Comparison of ENCODE assay signal across 8 cellular contexts in genomic region chr19:48738557-48739399, GRCh38. TPM values are rescaled to one million over a fixed set of nuclear protein-coding genes. Genes with fewer than 3 reads are reported as not detected.
DNase-seq lines count a peak whose midpoint lies in the region; ATAC-seq, FAIRE-seq and TF ChIP-seq lines count a peak whose summit lies in the region.

No MANE protein-coding gene starts in this region.

- peak overlapping the region; percentile 70 to 79 (median 75) for H3K4me3 Mint-ChIP-seq in immature natural killer cell

- H3K4me1 Mint-ChIP-seq in immature natural killer cell: peaks cover 13 to 15% of the 10 kb centered on the region in 2 donors

- no peak for FAIRE-seq in bronchial epithelial cell (lab: Jason Lieb, UNC)
- no peak for FAIRE-seq in small intestine (lab: Jason Lieb, UNC)

- peak; percentile 71 for ATAC-seq in HG02981 (IDR thresholded peaks at IDR 0.05; ENCODE audit: unreplicated experiment)
- no peak for ATAC-seq in HG02870 (IDR thresholded peaks at IDR 0.05; ENCODE audit: unreplicated experiment)

- peaks cover 0 to 7% (median 4%) of the 10 kb centered on the region in 3 donors for H3K27me3 Mint-ChIP-seq in immature natural killer cell (ENCODE audit: low read depth in 3 of 3)

- H3K9me3 Mint-ChIP-seq in immature natural killer cell: no peaks in the 10 kb centered on the region

- peak overlapping the region; percentile 12 to 77 for H3K27ac ChIP-seq in small intestine (ENCODE audit: low read depth in 1 of 2, low read length in 1 of 2)

- H3K27me3 ChIP-seq in bronchial epithelial cell (ENCODE audit: control insufficient read depth, insufficient read depth, low read length) (no peaks in the 10 kb centered on the region), small intestine (ENCODE audit: control insufficient read depth in 2 of 2, insufficient read depth in 2 of 2, low read length in 2 of 2) (no peaks in the 10 kb centered on the region)

- H3K27ac Mint-ChIP-seq in immature natural killer cell: peak overlapping the region in 4 of 6 donors; percentile 12 to 73 (median 54)

- no peaks in the 10 kb centered on the region for H3K36me3 Mint-ChIP-seq in immature natural killer cell

- H3K4me1 ChIP-seq in small intestine (ENCODE audit: control insufficient read depth in 2 of 2, insufficient read depth in 1 of 2, low read depth in 1 of 2, low read length in 1 of 2): peaks cover 0 to 8% of the 10 kb centered on the region in 2 donors

- peak; percentile 93 for DNase-seq in NCI-H2171 (lab: John Stamatoyannopoulos, UW)
- DNase-seq in bronchial epithelial cell (ENCODE audit: low read depth): peak; percentile 72
- DNase-seq in immature natural killer cell: peak; percentile 78 to 80 (median 78)
- DNase-seq in small intestine: peak; percentile 93

- H3K36me3 ChIP-seq in bronchial epithelial cell (ENCODE audit: control insufficient read depth, insufficient read depth, low read length) (no peaks in the 10 kb centered on the region), small intestine (ENCODE audit: control insufficient read depth in 2 of 2, insufficient read depth in 2 of 2, low read length in 2 of 2) (no peaks in the 10 kb centered on the region)

- H3K9me3 ChIP-seq in small intestine (ENCODE audit: control insufficient read depth, low read depth): no peaks in the 10 kb centered on the region

- peak; percentile 35 for TF ChIP-seq CTCF in GM12873 (IDR thresholded peaks at IDR 0.05; ENCODE audit: insufficient read depth, low read depth, low read length, missing control alignments)
- no peak for TF ChIP-seq CTCF in WI38 (IDR thresholded peaks at IDR 0.05; ENCODE audit: low read depth, low read length)
- peak; percentile 35 for TF ChIP-seq CTCF in bronchial epithelial cell (IDR thresholded peaks at IDR 0.05; ENCODE audit: insufficient read depth, low read length, severe bottlenecking)

- WGBS in small intestine, 3 donors: 1 to 5% (median 2%) methylated on average over 35 to 95 of the region's 95 CpGs

- H3K4me3 ChIP-seq in WI38 (ENCODE audit: low read depth, low read length): peak overlapping the region; percentile 43
- H3K4me3 ChIP-seq in bronchial epithelial cell (ENCODE audit: low read depth, low read length): peak overlapping the region; percentile 44
- H3K4me3 ChIP-seq in small intestine (ENCODE audit: low read depth in 1 of 2, low read length in 2 of 2): peak overlapping the region; percentile 23 to 34

RNA-seq across cellular contexts. Expression of gene RASIP1, which starts 1.6 kb away (rescaled TPM):
- 2.4 and 2.9 TPM in 2 replicates for total RNA-seq in bronchial epithelial cell
- under 1 TPM in 1 of 3 donors, not detected in 2; 0.10 TPM for polyA plus RNA-seq in immature natural killer cell
- 10 to 100 TPM in 1 of 3 donors, 1 to 10 TPM in 2; 1.3 to 13.5 (median 3.8) TPM for polyA plus RNA-seq in small intestine

RNA-seq across cellular contexts. Expression of gene IZUMO1, which starts 7.9 kb away (rescaled TPM):
- total RNA-seq in bronchial epithelial cell: 0.26 and 2.3 TPM in 2 replicates
- polyA plus RNA-seq in immature natural killer cell (not detected), small intestine (under 1 TPM in 1 of 3 donors, not detected in 2; 0.45 TPM)

RNA-seq across cellular contexts. Expression of gene FUT1, which starts 13.7 kb away (rescaled TPM):
- 12.1 and 16.9 TPM in 2 replicates for total RNA-seq in bronchial epithelial cell
- polyA plus RNA-seq in immature natural killer cell (not detected), small intestine (1 to 10 TPM in 1 of 3 donors, under 1 TPM in 2; 0.22 to 7.8 (median 0.81) TPM)

RNA-seq across cellular contexts. Expression of gene FGF21, which starts 16.5 kb away (rescaled TPM):
- total RNA-seq in bronchial epithelial cell: not detected in 2 replicates
- not detected for polyA plus RNA-seq in immature natural killer cell
- polyA plus RNA-seq in small intestine: under 1 TPM in 1 of 3 donors, not detected in 2; 0.09 TPM

RNA-seq across cellular contexts. Expression of gene MAMSTR, which starts 19.3 kb away (rescaled TPM):
- total RNA-seq in bronchial epithelial cell: 0.13 and 0.26 TPM in 2 replicates
- polyA plus RNA-seq in immature natural killer cell: 1 to 10 TPM in 1 of 3 donors, under 1 TPM in 1, not detected in 1; 0.17 to 1.1 TPM
- 1 to 10 TPM in 1 of 3 donors, under 1 TPM in 1, not detected in 1; 0.89 to 1.1 TPM for polyA plus RNA-seq in small intestine
